Comparison of ENCODE assay signal across 30 cellular contexts in genomic region chr1:192402571-192402970, GRCh38.
"Had no signal": no experiment of that assay in that cellular context is flagged by ENCODE, and none has a peak within 500 bp of the region (broad histone marks: within the 10 kb centered on the region; RNA-seq: fewer than 3 reads in every experiment).

No MANE protein-coding gene starts in this region.

- H3K36me3 ChIP-seq: esophagus muscularis mucosa, gastroesophageal sphincter, heart right ventricle, neutrophil, right atrium auricular region, spleen, thoracic aorta, tibial nerve, upper lobe of left lung had no signal

- FAIRE-seq: endothelial cell of umbilical vein, urothelium cell line had no signal

- H3K9me3 Mint-ChIP-seq: natural killer cell treated with Interleukin-12 subunit alpha and Interleukin-12 subunit beta and Interleukin-15 and Interleukin-18, amount 100 ng/mL, for 72 hours; neural crest cell; stimulated activated memory B cell treated with anti-CD40 and anti-IgM and Interleukin-4, amounts not matched to agents 10 μg/mL and 1 μg/mL and 100 μg/mL, for 72 hours had no signal

- ATAC-seq: gastroesophageal sphincter; heart right ventricle; left lobe of liver; natural killer cell treated with Interleukin-12 subunit alpha and Interleukin-12 subunit beta and Interleukin-15 and Interleukin-18, amount 100 ng/mL, for 72 hours; sciatic nerve; stimulated activated memory B cell treated with anti-CD40 and anti-IgM and Interleukin-4, amounts not matched to agents 10 μg/mL and 1 μg/mL and 100 μg/mL, for 72 hours; stimulated activated naive CD8-positive, alpha-beta T cell treated with anti-CD3 and anti-CD28 coated beads, Interleukin-15, Interleukin-2, amounts not matched to agents 100 U/mL and 50 U/mL, for 24 hours had no signal

- H3K27me3 ChIP-seq: esophagus muscularis mucosa, foreskin keratinocyte, gastroesophageal sphincter, heart right ventricle, neutrophil, right atrium auricular region, spleen, tibial nerve, upper lobe of left lung had no signal

- H3K9me3 ChIP-seq: esophagus muscularis mucosa, gastroesophageal sphincter, heart right ventricle, neutrophil, right atrium auricular region, spleen, thoracic aorta, tibial nerve, upper lobe of left lung had no signal

- DNase-seq: dermis blood vessel endothelial cell; effector memory CD4-positive, alpha-beta T cell; heart right ventricle; hypothalamus; immature natural killer cell; islet precursor cell; naive B cell; spleen; stimulated activated CD4-positive, alpha-beta T cell treated with anti-CD3 and anti-CD28 coated beads, Interleukin-4, amount 100 ng/mL, for 4 hours; stimulated activated naive CD8-positive, alpha-beta T cell treated with anti-CD3 and anti-CD28 coated beads, Interleukin-15, Interleukin-2, amounts not matched to agents 100 U/mL and 50 U/mL, for 24 hours; upper lobe of left lung had no signal

- H3K4me1 Mint-ChIP-seq: immature natural killer cell; memory B cell; naive B cell; neural crest cell; stimulated activated memory B cell treated with anti-CD40 and anti-IgM and Interleukin-4, amounts not matched to agents 10 μg/mL and 1 μg/mL and 100 μg/mL, for 72 hours had no signal

- H3K4me3 Mint-ChIP-seq: immature natural killer cell; memory B cell; naive B cell; natural killer cell treated with Interleukin-12 subunit alpha and Interleukin-12 subunit beta and Interleukin-15 and Interleukin-18, amount 100 ng/mL, for 72 hours; neural crest cell; stimulated activated memory B cell treated with anti-CD40 and anti-IgM and Interleukin-4, amounts not matched to agents 10 μg/mL and 1 μg/mL and 100 μg/mL, for 72 hours had no signal

- H3K4me3 ChIP-seq: gastroesophageal sphincter, heart right ventricle, lung, right atrium auricular region, spleen, thoracic aorta, upper lobe of left lung had no signal

- H2AFZ ChIP-seq: parathyroid adenoma had no signal

- H3K27ac Mint-ChIP-seq: immature natural killer cell; memory B cell; naive B cell; natural killer cell treated with Interleukin-12 subunit alpha and Interleukin-12 subunit beta and Interleukin-15 and Interleukin-18, amount 100 ng/mL, for 72 hours; progenitor cell of endocrine pancreas; stimulated activated memory B cell treated with anti-CD40 and anti-IgM and Interleukin-4, amounts not matched to agents 10 μg/mL and 1 μg/mL and 100 μg/mL, for 72 hours had no signal

- H3K79me2 ChIP-seq: parathyroid adenoma had no signal

- H3K27ac ChIP-seq: coronary artery, esophagus muscularis mucosa, foreskin keratinocyte, gastroesophageal sphincter, heart right ventricle, neutrophil, parathyroid adenoma, right atrium auricular region, spleen, thoracic aorta, tibial nerve, upper lobe of left lung had no signal

- H3K27me3 Mint-ChIP-seq: naive B cell; progenitor cell of endocrine pancreas; stimulated activated memory B cell treated with anti-CD40 and anti-IgM and Interleukin-4, amounts not matched to agents 10 μg/mL and 1 μg/mL and 100 μg/mL, for 72 hours had no signal

- H3K4me1 ChIP-seq: parathyroid adenoma, right atrium auricular region, spleen, upper lobe of left lung had no signal
